15 cellular contexts compared by ENCODE assay signal in the genomic region with DNA sequence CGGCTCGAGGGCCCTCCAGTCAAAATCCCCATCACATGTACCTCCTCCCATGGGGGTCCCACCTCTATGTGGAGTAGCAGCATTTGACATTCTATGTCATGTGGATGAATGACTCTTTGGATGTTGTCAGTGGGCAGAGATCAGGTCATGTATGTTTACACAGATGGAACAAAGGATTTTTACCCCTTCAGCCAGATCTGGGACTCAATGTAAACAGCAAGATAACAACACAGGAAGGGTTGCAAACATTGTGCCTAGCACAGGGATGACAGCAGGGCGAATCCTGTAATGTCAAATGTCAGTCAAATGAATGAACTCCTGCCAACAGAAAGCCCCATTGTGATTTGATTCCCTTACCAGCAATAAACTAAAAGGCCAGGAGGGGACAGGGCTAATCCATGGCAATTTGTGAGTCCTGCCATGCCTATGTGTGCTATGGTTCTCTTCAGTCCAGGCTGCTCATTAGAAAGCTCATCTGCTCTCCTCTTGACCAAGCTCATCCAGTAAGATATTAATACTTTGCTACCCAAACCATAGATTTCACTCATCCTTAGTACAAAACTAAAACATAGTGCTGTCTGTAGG.
DNase-seq lines count a peak whose midpoint lies in the region; ATAC-seq and TF ChIP-seq lines count a peak whose summit lies in the region.
"Had no signal": no experiment of that assay in that cellular context is flagged by ENCODE, and none has a peak within 500 bp of the region (broad histone marks: within the 10 kb centered on the region; RNA-seq: fewer than 3 reads in every experiment).

No MANE protein-coding gene starts in this region.

- H3K9ac ChIP-seq in HCT116 (ENCODE audit: low read length), result no peak overlapping the region

- H3K4me1 ChIP-seq in HCT116 (ENCODE audit: control insufficient read depth in 1 of 2, insufficient read depth in 2 of 2, low read length in 2 of 2), result no peaks in the 10 kb centered on the region
- H3K4me1 ChIP-seq in CD8-positive, alpha-beta memory T cell (ENCODE audit: insufficient read depth, low read length), result no peaks in the 10 kb centered on the region
- H3K4me1 ChIP-seq in A673 (ENCODE audit: insufficient read depth, low read length, poor library complexity, severe bottlenecking), result no peaks in the 10 kb centered on the region
- H3K4me1 ChIP-seq: lower lobe of right lung had no signal

- ATAC-seq in HCT116, result peak; percentile 49; the same call in 1 of the 2 replicates
- ATAC-seq: lower lobe of right lung, T-cell had no signal

- intact Hi-C loops in HCT116 (cut with micrococcal nuclease) (no loop called here), A673 (cut with micrococcal nuclease; ENCODE audit: unreplicated experiment) (no loop called here)

- H3K4me3 ChIP-seq in HCT116 (replicated peaks in 1 of 2; ENCODE audit: low read depth in 1 of 2, low read length in 2 of 2) (no peak overlapping the region), A673 (ENCODE audit: low read depth, low read length, poor library complexity, severe bottlenecking) (no peak overlapping the region)
- no peak overlapping the region for H3K4me3 ChIP-seq in CD8-positive, alpha-beta memory T cell (ENCODE audit: low read length)
- H3K4me3 ChIP-seq: lower lobe of right lung, skin epidermis had no signal

- H3K4me3 Mint-ChIP-seq in glutamatergic neuron (ENCODE audit: unreplicated experiment), result no peak overlapping the region
- no peak overlapping the region for H3K4me3 Mint-ChIP-seq in CD8-positive, alpha-beta memory T cell
- H3K4me3 Mint-ChIP-seq: T-cell had no signal

- H3K36me3 Mint-ChIP-seq in glutamatergic neuron (ENCODE audit: unreplicated experiment), result peaks cover 5% of the 10 kb centered on the region
- H3K36me3 Mint-ChIP-seq in CD8-positive, alpha-beta memory T cell, result no peaks in the 10 kb centered on the region
- H3K36me3 Mint-ChIP-seq: T-cell had no signal

- H2AFZ ChIP-seq in HCT116 (ENCODE audit: low read depth, low read length, poor library complexity, severe bottlenecking), result no peak overlapping the region

- peak; percentile 70 for DNase-seq in Ammon's horn (ENCODE audit: low spot score)
- no peak for DNase-seq in HCT116 (ENCODE audit: low read depth, low spot score)
- peak; percentile 73 for DNase-seq in NCI-H82 (lab: John Stamatoyannopoulos, UW)
- no peak for DNase-seq in glutamatergic neuron
- no peak for DNase-seq in CD8-positive, alpha-beta memory T cell
- DNase-seq in COR-L47 (lab: John Stamatoyannopoulos, UW), result no peak
- no peak for DNase-seq in A673 (ENCODE audit: low spot score)
- DNase-seq in central memory CD4-positive, alpha-beta T cell, result no peak
- DNase-seq: activated CD4-positive, alpha-beta T cell treated with anti-CD3 and anti-CD28 coated beads for 4 hours; cortex of kidney; GDM1; lower lobe of right lung; T-cell had no signal

- TF ChIP-seq CTCF in HCT116 (IDR thresholded peaks at IDR 0.05 in 2 of 3, conservative IDR thresholded peaks at IDR 0.05 in 1 of 3; ENCODE audit: borderline replicate concordance in 1 of 3, insufficient read depth in 1 of 3, low read depth in 2 of 3, low read length in 2 of 3), result no peak
- TF ChIP-seq CTCF in glutamatergic neuron (IDR thresholded peaks at IDR 0.05; ENCODE audit: partially characterized antibody, unreplicated experiment), result no peak
- TF ChIP-seq CTCF in A673 (conservative IDR thresholded peaks at IDR 0.05; ENCODE audit: low read depth, low read length), result no peak

- POLR2A ChIA-PET in HCT116 (lab: Charles Lee), result no interaction called here
- POLR2A ChIA-PET in CD8-positive, alpha-beta memory T cell (lab: Charles Lee), result no interaction called here
- POLR2A ChIA-PET in A673 (lab: Charles Lee; ENCODE audit: low non-redundant PET), result no interaction called here

- peaks cover 36% of the 10 kb centered on the region for H3K4me1 Mint-ChIP-seq in glutamatergic neuron (ENCODE audit: low read depth, unreplicated experiment)
- no peaks in the 10 kb centered on the region for H3K4me1 Mint-ChIP-seq in CD8-positive, alpha-beta memory T cell
- H3K4me1 Mint-ChIP-seq: T-cell had no signal

- H3K79me2 ChIP-seq in HCT116 (ENCODE audit: insufficient read depth, low read length), result no peaks in the 10 kb centered on the region

- H4K20me1 ChIP-seq in HCT116 (ENCODE audit: insufficient read depth), result no peaks in the 10 kb centered on the region

- 0 out of 2 replicates have a peak, but pooled peaks cover 3% of the 10 kb centered on the region for H3K27me3 ChIP-seq in HCT116 (ENCODE audit: insufficient read depth, low read length)
- no peaks in the 10 kb centered on the region for H3K27me3 ChIP-seq in CD8-positive, alpha-beta memory T cell (ENCODE audit: insufficient read depth, low read length, poor library complexity, severe bottlenecking)
- H3K27me3 ChIP-seq in A673 (replicated peaks; ENCODE audit: insufficient read depth, low read depth, low read length, poor library complexity), result no peaks in the 10 kb centered on the region
- H3K27me3 ChIP-seq: neutrophil had no signal

- no TSS peak for BruUV-seq in HCT116 (replicated peaks; lab: Mats Ljungman, UMichigan)
- no TSS peak for BruUV-seq in A673 (replicated peaks; lab: Mats Ljungman, UMichigan)

- peaks cover 2% of the 10 kb centered on the region for H3K27me3 Mint-ChIP-seq in glutamatergic neuron (ENCODE audit: unreplicated experiment)
- peaks cover 4 to 46% of the 10 kb centered on the region in 2 donors for H3K27me3 Mint-ChIP-seq in CD8-positive, alpha-beta memory T cell

- TF ChIP-seq RAD21 in HCT116 (IDR thresholded peaks at IDR 0.05; ENCODE audit: low read depth), result peak; percentile 24; the same call in 1 of the 2 replicates

- no peak for TF ChIP-seq POLR2A in HCT116 (IDR thresholded peaks at IDR 0.05; ENCODE audit: borderline replicate concordance, extremely low read depth, insufficient read depth, insufficient read length)

- H3K9me3 ChIP-seq in HCT116 (ENCODE audit: control insufficient read depth in 1 of 2, insufficient read depth in 1 of 2, low read depth in 1 of 2, low read length in 2 of 2) (no peaks in the 10 kb centered on the region), A673 (ENCODE audit: low read depth, low read length, poor library complexity, severe bottlenecking) (no peaks in the 10 kb centered on the region)
- H3K9me3 ChIP-seq in CD8-positive, alpha-beta memory T cell (ENCODE audit: low read length), result no peaks in the 10 kb centered on the region
- H3K9me3 ChIP-seq: lower lobe of right lung, neutrophil had no signal

- H3K9me2 ChIP-seq in HCT116 (ENCODE audit: insufficient read depth), result no peaks in the 10 kb centered on the region

- H3K27ac ChIP-seq in HCT116 (ENCODE audit: low read depth, low read length) (no peak overlapping the region), A673 (ENCODE audit: low read depth, low read length, poor library complexity, severe bottlenecking) (no peak overlapping the region)
- no peak overlapping the region for H3K27ac ChIP-seq in CD8-positive, alpha-beta memory T cell (ENCODE audit: low read depth, low read length)
- H3K27ac ChIP-seq: lower lobe of right lung, neutrophil, skin epidermis had no signal

- peak overlapping the region; percentile 4 for H3K27ac Mint-ChIP-seq in glutamatergic neuron (ENCODE audit: unreplicated experiment)
- H3K27ac Mint-ChIP-seq in CD8-positive, alpha-beta memory T cell, result no peak overlapping the region
- H3K27ac Mint-ChIP-seq: T-cell had no signal

- CTCF ChIA-PET in HCT116 (lab: Charles Lee), result no interaction called here
- CTCF ChIA-PET in CD8-positive, alpha-beta memory T cell (lab: Charles Lee), result no interaction called here
- CTCF ChIA-PET in A673 (lab: Charles Lee), result no interaction called here

- RAD21 ChIA-PET in HCT116 (lab: Charles Lee; ENCODE audit: low non-redundant PET in 1 of 2, low total read pairs in 2 of 2, uncharacterized antibody in 2 of 2, unreplicated experiment in 2 of 2), result no interaction called here

- H3K4me2 ChIP-seq in HCT116 (ENCODE audit: low read length), result no peak overlapping the region

- H3K36me3 ChIP-seq in HCT116 (ENCODE audit: control insufficient read depth in 1 of 2, insufficient read depth in 2 of 2, low read length in 2 of 2) (no peaks in the 10 kb centered on the region), A673 (ENCODE audit: insufficient read depth, low read length, poor library complexity, severe bottlenecking) (no peaks in the 10 kb centered on the region)
- H3K36me3 ChIP-seq in CD8-positive, alpha-beta memory T cell (ENCODE audit: insufficient read depth, low read length), result no peaks in the 10 kb centered on the region
- H3K36me3 ChIP-seq: lower lobe of right lung, neutrophil had no signal

- H3K9me3 Mint-ChIP-seq in glutamatergic neuron (ENCODE audit: unreplicated experiment), result peaks cover 5% of the 10 kb centered on the region
- no peaks in the 10 kb centered on the region for H3K9me3 Mint-ChIP-seq in CD8-positive, alpha-beta memory T cell
- H3K9me3 Mint-ChIP-seq: T-cell had no signal

TF ChIP-seq in HCT116, 20 proteins besides CTCF, POLR2A, EP300 and RAD21 (continues in another document):
- no peak for TF ChIP-seq YY1 (IDR thresholded peaks at IDR 0.05; ENCODE audit: extremely low read depth, insufficient replicate concordance, low read depth, low read length)
- TF ChIP-seq POLR2AphosphoS5 (IDR thresholded peaks at IDR 0.05; ENCODE audit: low read depth, low read length), result no peak
- no peak for TF ChIP-seq EZH2 (IDR thresholded peaks at IDR 0.05)
- TF ChIP-seq, protein P1, sequence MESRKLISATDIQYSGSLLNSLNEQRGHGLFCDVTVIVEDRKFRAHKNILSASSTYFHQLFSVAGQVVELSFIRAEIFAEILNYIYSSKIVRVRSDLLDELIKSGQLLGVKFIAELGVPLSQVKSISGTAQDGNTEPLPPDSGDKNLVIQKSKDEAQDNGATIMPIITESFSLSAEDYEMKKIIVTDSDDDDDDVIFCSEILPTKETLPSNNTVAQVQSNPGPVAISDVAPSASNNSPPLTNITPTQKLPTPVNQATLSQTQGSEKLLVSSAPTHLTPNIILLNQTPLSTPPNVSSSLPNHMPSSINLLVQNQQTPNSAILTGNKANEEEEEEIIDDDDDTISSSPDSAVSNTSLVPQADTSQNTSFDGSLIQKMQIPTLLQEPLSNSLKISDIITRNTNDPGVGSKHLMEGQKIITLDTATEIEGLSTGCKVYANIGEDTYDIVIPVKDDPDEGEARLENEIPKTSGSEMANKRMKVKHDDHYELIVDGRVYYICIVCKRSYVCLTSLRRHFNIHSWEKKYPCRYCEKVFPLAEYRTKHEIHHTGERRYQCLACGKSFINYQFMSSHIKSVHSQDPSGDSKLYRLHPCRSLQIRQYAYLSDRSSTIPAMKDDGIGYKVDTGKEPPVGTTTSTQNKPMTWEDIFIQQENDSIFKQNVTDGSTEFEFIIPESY (IDR thresholded peaks at IDR 0.05; ENCODE audit: extremely low read depth, insufficient replicate concordance, low read length), result no peak
- no peak for TF ChIP-seq JUND (IDR thresholded peaks at IDR 0.05)
- no peak for TF ChIP-seq EZH2phosphoT487 (IDR thresholded peaks at IDR 0.05; ENCODE audit: borderline replicate concordance)
- no peak for TF ChIP-seq SIN3A (IDR thresholded peaks at IDR 0.05; ENCODE audit: low read depth)
- TF ChIP-seq CEBPB (IDR thresholded peaks at IDR 0.05; ENCODE audit: low read depth), result no peak
- TF ChIP-seq ZFX (IDR thresholded peaks at IDR 0.05), result no peak
- TF ChIP-seq ELF1 (IDR thresholded peaks at IDR 0.05; ENCODE audit: borderline replicate concordance, low read depth), result no peak
- no peak for TF ChIP-seq CBX3 (IDR thresholded peaks at IDR 0.05; ENCODE audit: low read depth)

Comparison
In these comparisons a context has a peak if more than half of its experiments do, and no peak if none do; other contexts are left out.
1. DNase-seq: peak in Ammon's horn (single experiment) and NCI-H82 (single experiment); none in HCT116 (single experiment), glutamatergic neuron (single experiment), CD8-positive, alpha-beta memory T cell (0 of 5), COR-L47 (single experiment), A673 (single experiment) and central memory CD4-positive, alpha-beta T cell (single experiment).